In the genomic region with DNA sequence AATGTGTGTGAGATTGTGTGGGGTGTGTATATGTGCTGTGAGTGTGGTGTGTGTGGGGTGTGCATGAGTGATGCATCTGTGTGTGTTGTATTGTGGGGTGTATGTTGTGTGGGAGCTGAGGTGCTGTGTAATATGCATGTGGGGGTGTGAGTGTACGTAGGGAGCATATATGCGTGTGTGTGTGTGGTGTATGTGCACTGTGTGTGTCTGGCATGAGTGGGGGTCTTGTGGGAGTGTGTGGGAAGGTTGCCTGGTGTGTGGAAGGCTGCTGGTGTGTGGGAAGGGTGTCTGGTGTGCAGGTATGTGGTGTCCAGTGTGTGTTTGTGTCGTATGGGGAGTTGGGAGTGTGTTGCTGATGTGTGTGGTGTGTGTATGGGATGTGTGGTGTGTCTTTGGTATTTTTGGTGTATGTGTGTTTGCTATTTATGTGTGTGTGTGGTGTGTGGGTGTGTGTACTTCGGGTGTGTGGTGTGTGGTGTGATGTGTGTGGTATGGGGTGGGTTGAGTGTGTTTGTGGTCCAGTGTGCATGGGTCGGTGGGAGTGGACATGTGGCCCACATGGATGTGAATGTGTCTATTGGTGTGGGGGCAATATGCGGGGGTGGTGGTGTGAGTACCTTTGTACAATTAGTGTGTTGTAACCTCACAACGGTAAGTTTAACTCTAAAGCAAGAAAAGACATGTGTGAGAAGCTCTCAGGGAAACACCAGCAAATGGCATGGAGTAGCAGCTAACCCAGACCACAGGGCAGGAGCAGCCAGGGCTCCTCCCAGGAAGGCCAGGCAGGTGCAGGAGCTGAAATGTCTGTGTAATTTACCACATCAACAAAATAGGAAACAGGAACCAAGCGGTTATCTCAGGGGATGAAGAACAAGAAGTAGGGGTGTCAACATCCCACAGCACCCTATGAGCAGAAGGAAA, we compare ENCODE assay signal across 1 cellular context.
TF ChIP-seq lines count a peak whose summit lies in the region.

No MANE protein-coding gene starts in this region.

TF ChIP-seq in WTC11, 78 proteins besides CTCF, POLR2A, EP300 and RAD21 (continued from another document):
- TF ChIP-seq, protein P1, sequence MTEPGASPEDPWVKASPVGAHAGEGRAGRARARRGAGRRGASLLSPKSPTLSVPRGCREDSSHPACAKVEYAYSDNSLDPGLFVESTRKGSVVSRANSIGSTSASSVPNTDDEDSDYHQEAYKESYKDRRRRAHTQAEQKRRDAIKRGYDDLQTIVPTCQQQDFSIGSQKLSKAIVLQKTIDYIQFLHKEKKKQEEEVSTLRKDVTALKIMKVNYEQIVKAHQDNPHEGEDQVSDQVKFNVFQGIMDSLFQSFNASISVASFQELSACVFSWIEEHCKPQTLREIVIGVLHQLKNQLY (CRISPR knock-in tag; IDR thresholded peaks at IDR 0.05) = no peak
- TF ChIP-seq CBFB (CRISPR knock-in tag; IDR thresholded peaks at IDR 0.05; ENCODE audit: low read depth) (no peak), MXD4 (CRISPR knock-in tag; IDR thresholded peaks at IDR 0.05; ENCODE audit: borderline replicate concordance) (no peak)
TF ChIP-seq in WTC11: peak in this region for 0.
